In the genomic region with DNA sequence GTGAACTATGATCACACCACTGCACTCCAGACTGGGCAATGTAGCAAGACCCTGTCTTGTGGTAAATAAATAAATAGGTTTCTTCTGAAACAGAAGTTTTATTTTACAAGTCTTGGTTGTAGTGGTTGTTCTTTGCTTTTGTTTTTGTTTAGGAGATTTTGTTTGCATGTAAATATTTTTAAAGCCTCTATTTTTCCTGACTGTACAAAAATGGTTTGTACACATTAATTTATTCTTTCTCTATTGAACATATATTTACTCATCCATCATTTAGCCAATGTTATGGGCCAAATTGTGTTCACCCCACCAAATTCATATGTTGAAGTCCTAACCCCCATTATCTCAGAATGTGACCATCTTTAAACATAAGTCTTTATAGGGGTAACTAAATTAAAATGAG, we compare ENCODE assay signal across 7 cellular contexts.
"Had no signal": no experiment of that assay in that cellular context is flagged by ENCODE, and none has a peak within 500 bp of the region (broad histone marks: within the 10 kb centered on the region; RNA-seq: fewer than 3 reads in every experiment).

No MANE protein-coding gene starts in this region.

- H3K36me3 ChIP-seq: HAP-1 had no signal

- H3K4me2 ChIP-seq: GM23338 had no signal

- DNase-seq: H7, HFFc6, KG1 had no signal

- H3K9me3 ChIP-seq: HAP-1 had no signal

- H3K27ac ChIP-seq: HL-60 had no signal

- H3K4me1 ChIP-seq: HAP-1 had no signal

- H2AFZ ChIP-seq: GM23338 had no signal

- H3K4me3 ChIP-seq: GM23338, HAP-1 had no signal

- ATAC-seq: GM23338, HCT116 had no signal
